ENCODE assay signal across 8 cellular contexts in genomic region chr9:33921967-33922895, GRCh38.
DNase-seq lines count a peak whose midpoint lies in the region; ATAC-seq and TF ChIP-seq lines count a peak whose summit lies in the region.

No MANE protein-coding gene starts in this region.

- H3K9ac ChIP-seq in endodermal cell (ENCODE audit: extremely low read depth, low read length, poor library complexity, severe bottlenecking) = no peak overlapping the region
- H3K9ac ChIP-seq in neuronal stem cell (ENCODE audit: low read depth, low read length, poor library complexity) = no peak overlapping the region

- 97% methylated on average over 6 to 14 of the region's 14 CpGs for WGBS in endodermal cell (ENCODE audit: insufficient coverage in 1 of 2, insufficient read length in 1 of 2), 2 experiments
- WGBS in neuronal stem cell (ENCODE audit: extremely low coverage in 2 of 2, insufficient read length in 2 of 2, insufficient replicate concordance in 1 of 2), 2 donors = no CpG with 5 or more reads among the region's 14 CpGs

- H2BK120ac ChIP-seq in neuronal stem cell (ENCODE audit: low read depth, low read length) = no peak overlapping the region

- H3K27me3 ChIP-seq in endodermal cell (ENCODE audit: control insufficient read depth, insufficient read depth, low read length, poor library complexity, severe bottlenecking) (no peaks in the 10 kb centered on the region), neuronal stem cell (ENCODE audit: control insufficient read depth in 3 of 3, insufficient read depth in 3 of 3, low read depth in 1 of 3, low read length in 3 of 3) (no peaks in the 10 kb centered on the region)

- no peaks in the 10 kb centered on the region for H3K9me3 Mint-ChIP-seq in endodermal cell

- in situ Hi-C loops in GM13976 (cut with MboI; ENCODE audit: low sequenced_read_pairs, unreplicated experiment) = no loop called here

- no peak overlapping the region for H2AK5ac ChIP-seq in neuronal stem cell (ENCODE audit: low read depth, low read length)

- no peak overlapping the region for H4K91ac ChIP-seq in neuronal stem cell (ENCODE audit: low read depth, low read length, poor library complexity)

- H2BK12ac ChIP-seq in neuronal stem cell (ENCODE audit: low read length) = no peak overlapping the region

- H2AFZ ChIP-seq in neuronal stem cell (ENCODE audit: low read length) = no peak overlapping the region

- no peak overlapping the region for H3K23ac ChIP-seq in neuronal stem cell (ENCODE audit: low read depth, low read length, poor library complexity)

- no peak overlapping the region for H2BK15ac ChIP-seq in neuronal stem cell (ENCODE audit: low read length)

- TF ChIP-seq CTCF in AG09309 (IDR thresholded peaks at IDR 0.05; ENCODE audit: control insufficient read depth, insufficient read depth, low read depth, low read length, missing control alignments) (peak; percentile 81), GM13976 (IDR thresholded peaks at IDR 0.05; ENCODE audit: borderline replicate concordance, control extremely low read depth, extremely low read depth, insufficient read depth, missing control alignments) (peak; percentile 48), endodermal cell (conservative IDR thresholded peaks at IDR 0.05) (peak; percentile 91), retinal pigment epithelial cell (conservative IDR thresholded peaks at IDR 0.05; ENCODE audit: low read depth, low read length) (peak; percentile 89)

- H3K27ac Mint-ChIP-seq in endodermal cell = peak overlapping the region; percentile 31

- H3K4me1 ChIP-seq in endodermal cell (ENCODE audit: control insufficient read depth, insufficient read depth, low read length) = no peaks in the 10 kb centered on the region
- peaks cover 0 to 3% of the 10 kb centered on the region in 2 donors for H3K4me1 ChIP-seq in neuronal stem cell (ENCODE audit: control insufficient read depth in 2 of 2, insufficient read depth in 1 of 2, low read depth in 1 of 2, low read length in 2 of 2)

- no peak overlapping the region for H3K4ac ChIP-seq in neuronal stem cell (ENCODE audit: low read length)

- H3K27ac ChIP-seq in endodermal cell (ENCODE audit: low read depth, low read length) = no peak overlapping the region
- H3K27ac ChIP-seq in neuronal stem cell (replicated peaks; ENCODE audit: low read length) = no peak overlapping the region

- H3K4me3 ChIP-seq in AG09309 (ENCODE audit: control insufficient read depth, low read depth, low read length) (no peak overlapping the region), endodermal cell (ENCODE audit: low read length) (no peak overlapping the region), retinal pigment epithelial cell (ENCODE audit: low read length) (no peak overlapping the region), neuronal stem cell (ENCODE audit: low read length in 2 of 2) (no peak overlapping the region)

- no peaks in the 10 kb centered on the region for H3K27me3 Mint-ChIP-seq in endodermal cell (ENCODE audit: insufficient read depth)

- no peaks in the 10 kb centered on the region for H3K79me1 ChIP-seq in neuronal stem cell (ENCODE audit: low read depth, low read length)

- H3K9me3 ChIP-seq in endodermal cell (ENCODE audit: control insufficient read depth, low read length) = no peaks in the 10 kb centered on the region
- H3K9me3 ChIP-seq in neuronal stem cell (replicated peaks in 1 of 2; ENCODE audit: control insufficient read depth in 2 of 2, insufficient read depth in 1 of 2, low read depth in 1 of 2, low read length in 2 of 2) = no peaks in the 10 kb centered on the region

- H3K36me3 ChIP-seq in endodermal cell (ENCODE audit: control insufficient read depth, insufficient read depth, low read length) = peaks cover 100% of the 10 kb centered on the region
- H3K36me3 ChIP-seq in neuronal stem cell (replicated peaks in 1 of 2; ENCODE audit: control insufficient read depth in 2 of 2, insufficient read depth in 2 of 2, low read length in 2 of 2) = peaks cover 58 to 99% of the 10 kb centered on the region in 2 donors

- H3K14ac ChIP-seq in neuronal stem cell (ENCODE audit: low read length) = no peak overlapping the region

- no peak for ATAC-seq in GM19452 (IDR thresholded peaks at IDR 0.05; ENCODE audit: unreplicated experiment)

- H2BK5ac ChIP-seq in neuronal stem cell (ENCODE audit: low read length) = no peak overlapping the region

- H3K4me3 Mint-ChIP-seq in endodermal cell = no peak overlapping the region

- DNase-seq in AG09309 (ENCODE audit: low read depth) (no peak), GM13976 (ENCODE audit: low spot score) (no peak), RPMI7951 (ENCODE audit: low read depth) (peak; percentile 15), endodermal cell (peak; percentile 88), retinal pigment epithelial cell (ENCODE audit: low read depth) (no peak), cerebellar cortex (ENCODE audit: low spot score) (no peak), neuronal stem cell (ENCODE audit: low spot score) (no peak)

- no peak overlapping the region for H3K18ac ChIP-seq in neuronal stem cell (ENCODE audit: low read length)

- peaks cover 29% of the 10 kb centered on the region for H3K4me1 Mint-ChIP-seq in endodermal cell

- H3K36me3 Mint-ChIP-seq in endodermal cell (ENCODE audit: low read depth) = peaks cover 79% of the 10 kb centered on the region

- no peak overlapping the region for H3K4me2 ChIP-seq in neuronal stem cell (ENCODE audit: insufficient read depth, low read length, poor library complexity, severe bottlenecking)

- no peak overlapping the region for H4K8ac ChIP-seq in neuronal stem cell (ENCODE audit: low read depth, low read length)

Comparison
In these comparisons a context has a peak if more than half of its experiments do, and no peak if none do; other contexts are left out.
1. DNase-seq: peak in RPMI7951 (single experiment) and endodermal cell (single experiment); none in AG09309 (single experiment), GM13976 (single experiment), retinal pigment epithelial cell (single experiment), cerebellar cortex (single experiment) and neuronal stem cell (single experiment).
2. Peak in every context shown above with its lines, with median percentiles within 50 percentile points of each other: CTCF ChIP-seq.